In the genomic region with DNA sequence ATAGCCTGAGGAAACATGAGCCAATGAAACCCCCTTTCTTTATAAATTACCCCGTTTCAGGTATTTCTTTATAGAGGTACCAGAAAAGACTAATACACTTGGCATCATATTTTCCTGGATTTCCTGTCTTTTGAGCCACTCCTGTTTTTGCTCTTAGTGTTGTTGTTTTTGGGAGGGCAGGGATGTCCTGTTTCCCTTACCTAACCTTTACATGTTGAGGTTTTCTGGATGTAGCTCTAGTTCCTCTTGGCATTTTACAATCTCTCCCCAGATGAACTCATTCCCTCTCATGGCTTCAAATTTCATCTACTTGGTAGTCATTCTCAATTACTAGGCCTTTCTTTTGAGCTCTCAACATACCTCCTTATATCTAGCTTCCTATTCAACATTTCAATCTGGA, we compare ENCODE assay signal across 32 cellular contexts.
"Had no signal": no experiment of that assay in that cellular context is flagged by ENCODE, and none has a peak within 500 bp of the region (broad histone marks: within the 10 kb centered on the region; RNA-seq: fewer than 3 reads in every experiment).

No MANE protein-coding gene starts in this region.

- H3K4me3 Mint-ChIP-seq: immature natural killer cell; naive B cell; natural killer cell; nephron progenitor cell; neural progenitor cell; stimulated activated naive B cell treated with anti-CD40 and anti-IgM and Interleukin-4, amounts not matched to agents 10 μg/mL and 1 μg/mL and 100 μg/mL, for 72 hours had no signal

- H3K4me1 Mint-ChIP-seq: immature natural killer cell; nephron progenitor cell; neural progenitor cell; stimulated activated naive B cell treated with anti-CD40 and anti-IgM and Interleukin-4, amounts not matched to agents 10 μg/mL and 1 μg/mL and 100 μg/mL, for 72 hours had no signal

- H2AFZ ChIP-seq: neural progenitor cell, parathyroid adenoma had no signal

- H3K36me3 ChIP-seq: left lung, lower lobe of right lung, neural progenitor cell, neutrophil, right atrium auricular region, thoracic aorta, upper lobe of right lung had no signal

- DNase-seq: hypothalamus; immature natural killer cell; kidney; left colon; left lung; lower lobe of right lung; mammary epithelial cell; mesenchymal stem cell; naive B cell; natural killer cell; nephron progenitor cell; occipital lobe; right lobe of liver; stimulated activated CD4-positive, alpha-beta T cell treated with anti-CD3 and anti-CD28 coated beads, Interleukin-1b, Interleukin-23, amount 100 ng/mL, for 48 hours; stimulated activated CD4-positive, alpha-beta T cell treated with anti-CD3 and anti-CD28 coated beads, Interleukin-2, amount 100 ng/mL, for 48 hours; stimulated activated CD4-positive, alpha-beta T cell treated with anti-CD3 and anti-CD28 coated beads, Interleukin-4, amount 100 ng/mL, for 4 hours; stimulated activated CD8-positive, alpha-beta memory T cell treated with anti-CD3 and anti-CD28 coated beads, Interleukin-4, amount 100 ng/mL, for 48 hours; stimulated activated naive B cell treated with anti-CD40 and anti-IgM and Interleukin-4, amounts not matched to agents 10 μg/mL and 1 μg/mL and 100 μg/mL, for 72 hours; stimulated activated naive CD8-positive, alpha-beta T cell treated with anti-CD3 and anti-CD28 coated beads, Interleukin-15, Interleukin-2, amounts not matched to agents 100 U/mL and 50 U/mL, for 24 hours; stomach; tibial artery; trophoblast cell; upper lobe of right lung had no signal

- H3K9me3 Mint-ChIP-seq: immature natural killer cell, nephron progenitor cell, neural progenitor cell had no signal

- FAIRE-seq: islet of Langerhans, kidney, urothelium cell line had no signal

- ATAC-seq: left colon; left lung; lower lobe of right lung; natural killer cell; right lobe of liver; stimulated activated naive B cell treated with anti-CD40 and anti-IgM and Interleukin-4, amounts not matched to agents 10 μg/mL and 1 μg/mL and 100 μg/mL, for 72 hours; stimulated activated naive CD8-positive, alpha-beta T cell treated with anti-CD3 and anti-CD28 coated beads, Interleukin-15, Interleukin-2, amounts not matched to agents 100 U/mL and 50 U/mL, for 24 hours; upper lobe of right lung had no signal

- H3K27ac Mint-ChIP-seq: natural killer cell; nephron progenitor cell; neural progenitor cell; stimulated activated naive B cell treated with anti-CD40 and anti-IgM and Interleukin-4, amounts not matched to agents 10 μg/mL and 1 μg/mL and 100 μg/mL, for 72 hours had no signal

- H3K27me3 ChIP-seq: left lung, neural progenitor cell, neutrophil, right atrium auricular region, right lobe of liver, stomach, suprapubic skin, tibial artery, upper lobe of right lung had no signal

- H3K36me3 Mint-ChIP-seq: neural progenitor cell had no signal

- H3K27ac ChIP-seq: left lung, lower lobe of right lung, neural progenitor cell, neutrophil, parathyroid adenoma, right atrium auricular region, right lobe of liver, stomach, suprapubic skin, thoracic aorta, tibial artery, upper lobe of right lung had no signal

- H3K4me1 ChIP-seq: left lung, lower lobe of right lung, neural progenitor cell, parathyroid adenoma, right atrium auricular region, right lobe of liver, stomach, suprapubic skin, tibial artery, upper lobe of right lung had no signal

- H3K9me3 ChIP-seq: left lung, lower lobe of right lung, neutrophil, right atrium auricular region, right lobe of liver, stomach, suprapubic skin, thoracic aorta, tibial artery, upper lobe of right lung had no signal

- H3K79me2 ChIP-seq: parathyroid adenoma had no signal

- H3K9ac ChIP-seq: neural progenitor cell, parathyroid adenoma had no signal

- H3K27me3 Mint-ChIP-seq: naive B cell; stimulated activated naive B cell treated with anti-CD40 and anti-IgM and Interleukin-4, amounts not matched to agents 10 μg/mL and 1 μg/mL and 100 μg/mL, for 72 hours had no signal

- H3K4me3 ChIP-seq: left lung, lower lobe of right lung, neural progenitor cell, right atrium auricular region, right lobe of liver, smooth muscle cell, stomach, suprapubic skin, thoracic aorta, tibial artery, upper lobe of right lung had no signal

- H3K4me2 ChIP-seq: neural progenitor cell, smooth muscle cell had no signal
